ENCODE assay signal across 9 cellular contexts in genomic region chr9:87499455-87500015, GRCh38. TPM values are rescaled to one million over a fixed set of nuclear protein-coding genes. Genes with fewer than 3 reads are reported as not detected.
A peak's percentile ranks its signal among the peaks of the same experiment; 100 is the strongest.
DNase-seq lines count a peak whose midpoint lies in the region; ATAC-seq and TF ChIP-seq lines count a peak whose summit lies in the region.
"Had no signal": no experiment of that assay in that cellular context is flagged by ENCODE, and none has a peak within 500 bp of the region (broad histone marks: within the 10 kb centered on the region; RNA-seq: fewer than 3 reads in every experiment).

No MANE protein-coding gene starts in this region.

- TF ChIP-seq CTCF in fibroblast of the aortic adventitia (IDR thresholded peaks at IDR 0.05; ENCODE audit: insufficient read depth, low read length), result no peak

- H3K4me3 ChIP-seq in fibroblast of the aortic adventitia (ENCODE audit: low read depth, low read length) (peak overlapping the region; percentile 74), stomach smooth muscle (ENCODE audit: low read length in 2 of 2) (peak overlapping the region; percentile 87 to 96)

- H3K4me1 ChIP-seq in stomach smooth muscle (ENCODE audit: control insufficient read depth, insufficient read depth, low read length), result peaks cover 12% of the 10 kb centered on the region

- H3K9ac ChIP-seq in stomach smooth muscle (ENCODE audit: low read length in 2 of 2), result peak overlapping the region; percentile 79

- H3K27me3 ChIP-seq in stomach smooth muscle (ENCODE audit: control insufficient read depth in 1 of 2, insufficient read depth in 2 of 2, low read length in 2 of 2), result no peaks in the 10 kb centered on the region

- H3K9me3 ChIP-seq in stomach smooth muscle (ENCODE audit: control insufficient read depth in 2 of 2, low read length in 2 of 2), result no peaks in the 10 kb centered on the region

- H3K27ac ChIP-seq in stomach smooth muscle (ENCODE audit: low read length), result peak overlapping the region; percentile 84
- H3K27ac ChIP-seq: 22Rv1 had no signal

- H3K36me3 ChIP-seq in stomach smooth muscle (ENCODE audit: control insufficient read depth in 2 of 2, insufficient read depth in 2 of 2, low read length in 2 of 2), result peaks cover 0 to 2% of the 10 kb centered on the region in 2 donors

- peak; percentile 47 for ATAC-seq in HG03521 (IDR thresholded peaks at IDR 0.05; ENCODE audit: unreplicated experiment)

- DNase-seq in DMS 273 (lab: John Stamatoyannopoulos, UW; ENCODE audit: unreplicated experiment) (peak; percentile 26), DMS 273 treated with DMSO at 0.1 percent for 48 hours (lab: John Stamatoyannopoulos, UW) (no peak), fibroblast of the aortic adventitia (ENCODE audit: low read depth) (no peak), SKM-1 treated with dmso at 0.1 percent for 144 hours (lab: John Stamatoyannopoulos, UW; ENCODE audit: unreplicated experiment) (no peak), amniotic stem cell (lab: John Stamatoyannopoulos, UW) (no peak)
- no peak for DNase-seq in stimulated activated CD4-positive, alpha-beta T cell treated with anti-CD3 and anti-CD28 coated beads, Interleukin-4, amount 100 ng/mL, for 24 hours

RNA-seq across cellular contexts. Expression of gene DAPK1, which starts 1.9 kb away (rescaled TPM):
- 30.9 and 119 TPM in 2 replicates for total RNA-seq in fibroblast of the aortic adventitia (ENCODE audit: low replicate concordance)
